Comparison of ENCODE assay signal across 8 cellular contexts in the genomic region with DNA sequence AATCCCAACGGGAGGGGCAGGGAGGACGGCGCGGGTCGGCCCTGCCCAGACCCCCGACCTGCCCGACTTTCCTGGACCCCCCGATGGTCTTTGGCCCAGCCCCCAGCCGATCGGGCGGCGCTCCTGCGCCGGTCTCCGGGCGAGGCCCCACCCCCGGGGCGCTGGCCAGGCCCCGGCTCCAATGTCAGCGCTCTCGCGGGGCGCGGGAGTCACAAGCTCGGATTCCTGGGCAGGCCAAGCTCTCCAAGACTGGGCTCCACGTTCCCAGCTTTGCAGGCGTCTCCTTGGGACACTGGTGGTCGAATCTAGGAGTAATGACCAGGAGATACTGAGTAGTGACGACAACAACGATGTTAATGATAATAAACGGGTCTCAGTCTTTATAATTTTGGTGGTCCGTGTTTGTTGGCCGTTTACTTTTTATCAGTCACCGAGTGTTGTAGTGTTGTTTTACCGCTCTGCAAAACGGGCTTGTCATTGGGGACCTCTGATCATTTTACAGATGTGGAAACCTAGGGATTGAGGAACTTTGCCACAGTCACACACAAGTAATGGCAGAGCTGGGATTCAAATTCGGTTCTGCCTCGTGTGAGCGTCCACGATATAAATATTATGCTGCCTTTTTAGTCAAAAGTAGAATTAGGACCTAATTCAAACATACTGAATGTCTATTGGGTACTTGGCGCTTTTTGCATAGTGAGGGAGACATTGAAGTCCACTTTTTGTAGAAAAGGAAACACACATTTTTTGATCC. TPM values are rescaled to one million over a fixed set of nuclear protein-coding genes. Genes with fewer than 3 reads are reported as not detected.
DNase-seq lines count a peak whose midpoint lies in the region; ATAC-seq, FAIRE-seq and TF ChIP-seq lines count a peak whose summit lies in the region.

No MANE protein-coding gene starts in this region.

- peaks cover 14 to 52% (median 27%) of the 10 kb centered on the region in 4 donors for H3K4me1 Mint-ChIP-seq in CD4-positive, alpha-beta memory T cell
- peaks cover 64% of the 10 kb centered on the region for H3K4me1 Mint-ChIP-seq in activated naive CD4-positive, alpha-beta T cell treated with anti-CD3 and anti-CD28 coated beads, Interleukin-2, amount 10 ng/mL, durations not matched to agents 7 days and 5 days
- peaks cover 27% of the 10 kb centered on the region for H3K4me1 Mint-ChIP-seq in osteocyte (ENCODE audit: unreplicated experiment)

- CTCF ChIA-PET in CD4-positive, alpha-beta memory T cell (lab: Charles Lee; ENCODE audit: partially characterized antibody), result interaction anchor here (0.8 to 1.3 kb wide), 2 partner anchors 20 to 61 kb away, joined by 3 to 5 read pairs; no protein-coding TSS in a partner anchor
- CTCF ChIA-PET in activated naive CD4-positive, alpha-beta T cell treated with anti-CD3 and anti-CD28 coated beads, Interleukin-2, amount 10 ng/mL, durations not matched to agents 7 days and 5 days (lab: Charles Lee), result interaction anchor here (0.5 to 1.3 kb wide), 2 partner anchors 19 to 21 kb away, joined by 4 to 8 read pairs; no protein-coding TSS in a partner anchor

- H3K4me1 ChIP-seq in CD4-positive, alpha-beta memory T cell (ENCODE audit: insufficient read depth, low read length), result peaks cover 25% of the 10 kb centered on the region

- H3K9me3 Mint-ChIP-seq in CD4-positive, alpha-beta memory T cell, result peaks cover 0 to 3% (median 0%) of the 10 kb centered on the region in 8 donors
- H3K9me3 Mint-ChIP-seq in activated naive CD4-positive, alpha-beta T cell treated with anti-CD3 and anti-CD28 coated beads, Interleukin-2, amount 10 ng/mL, durations not matched to agents 7 days and 5 days, result no peaks in the 10 kb centered on the region
- no peaks in the 10 kb centered on the region for H3K9me3 Mint-ChIP-seq in osteocyte (ENCODE audit: unreplicated experiment)

- ATAC-seq in GM19328 (IDR thresholded peaks at IDR 0.05; ENCODE audit: unreplicated experiment), result peak; percentile 27
- ATAC-seq in HG03442 (IDR thresholded peaks at IDR 0.05; ENCODE audit: unreplicated experiment), result peak; percentile 32

- H3K36me3 Mint-ChIP-seq in CD4-positive, alpha-beta memory T cell, result peaks cover 37 to 69% of the 10 kb centered on the region in 2 donors
- peaks cover 77% of the 10 kb centered on the region for H3K36me3 Mint-ChIP-seq in activated naive CD4-positive, alpha-beta T cell treated with anti-CD3 and anti-CD28 coated beads, Interleukin-2, amount 10 ng/mL, durations not matched to agents 7 days and 5 days
- peaks cover 31% of the 10 kb centered on the region for H3K36me3 Mint-ChIP-seq in osteocyte (ENCODE audit: unreplicated experiment)

- peak overlapping the region in 1 of 2 donors; percentile 64 for H3K4me3 ChIP-seq in CD4-positive, alpha-beta memory T cell (ENCODE audit: low read length in 2 of 2)

- H3K27ac ChIP-seq in CD4-positive, alpha-beta memory T cell (ENCODE audit: low read depth, low read length), result peak overlapping the region; percentile 78

- H3K9me3 ChIP-seq in CD4-positive, alpha-beta memory T cell (ENCODE audit: control insufficient read depth in 1 of 2, low read length in 2 of 2), result no peaks in the 10 kb centered on the region

- intact Hi-C loops in CD4-positive, alpha-beta memory T cell (cut with micrococcal nuclease), result loop anchor here (5.0 kb wide), 1 partner anchor 154 kb away; a partner anchor contains a TSS

- H3K27me3 Mint-ChIP-seq in CD4-positive, alpha-beta memory T cell, result peaks cover 0 to 2% of the 10 kb centered on the region in 2 donors
- peaks cover 5% of the 10 kb centered on the region for H3K27me3 Mint-ChIP-seq in activated naive CD4-positive, alpha-beta T cell treated with anti-CD3 and anti-CD28 coated beads, Interleukin-2, amount 10 ng/mL, durations not matched to agents 7 days and 5 days
- H3K27me3 Mint-ChIP-seq in osteocyte (ENCODE audit: unreplicated experiment), result no peaks in the 10 kb centered on the region

- H3K27ac Mint-ChIP-seq in CD4-positive, alpha-beta memory T cell, result peak overlapping the region; percentile 83 to 99 (median 96)
- peak overlapping the region; percentile 95 for H3K27ac Mint-ChIP-seq in activated naive CD4-positive, alpha-beta T cell treated with anti-CD3 and anti-CD28 coated beads, Interleukin-2, amount 10 ng/mL, durations not matched to agents 7 days and 5 days
- H3K27ac Mint-ChIP-seq in osteocyte (ENCODE audit: unreplicated experiment), result peak overlapping the region; percentile 84

- peak in 1 of 5 donors; percentile 43 for DNase-seq in CD4-positive, alpha-beta memory T cell
- DNase-seq in RCC 7860 (ENCODE audit: low spot score) (peak; percentile 64), glomerular visceral epithelial cell (ENCODE audit: extremely low spot score) (peak; percentile 78), osteocyte (ENCODE audit: extremely low spot score, unreplicated experiment) (peak; percentile 91), SKM-1 (lab: John Stamatoyannopoulos, UW; ENCODE audit: unreplicated experiment) (no peak)
- DNase-seq in activated naive CD4-positive, alpha-beta T cell treated with anti-CD3 and anti-CD28 coated beads, Interleukin-2, amount 10 ng/mL, durations not matched to agents 7 days and 5 days, result peak; percentile 69

- no peak for TF ChIP-seq CTCF in osteocyte (IDR thresholded peaks at IDR 0.05)

- no peak for FAIRE-seq in RCC 7860 (lab: Jason Lieb, UNC)

- peak overlapping the region; percentile 79 to 91 (median 86) for H3K4me3 Mint-ChIP-seq in CD4-positive, alpha-beta memory T cell
- peak overlapping the region; percentile 91 for H3K4me3 Mint-ChIP-seq in activated naive CD4-positive, alpha-beta T cell treated with anti-CD3 and anti-CD28 coated beads, Interleukin-2, amount 10 ng/mL, durations not matched to agents 7 days and 5 days
- H3K4me3 Mint-ChIP-seq in osteocyte (ENCODE audit: unreplicated experiment), result peak overlapping the region; percentile 86

- H3K27me3 ChIP-seq in CD4-positive, alpha-beta memory T cell (ENCODE audit: insufficient read depth, low read length), result no peaks in the 10 kb centered on the region

- POLR2A ChIA-PET in CD4-positive, alpha-beta memory T cell (lab: Charles Lee; ENCODE audit: partially characterized antibody), result interaction anchor here (0.6 to 2.7 kb wide), 5 partner anchors 9 to 32 kb away, joined by 3 to 13 read pairs (median 4); a partner anchor contains a TSS

- peaks cover 60% of the 10 kb centered on the region for H3K36me3 ChIP-seq in CD4-positive, alpha-beta memory T cell (ENCODE audit: insufficient read depth, low read length)

RNA-seq across cellular contexts. Expression of a gene that starts 0.6 kb away (rescaled TPM):
- 10 to 100 TPM; 88.6 to 98.4 TPM for total RNA-seq in CD4-positive, alpha-beta memory T cell
- 100 to 1,000 TPM in 1 of 2 donors, 10 to 100 TPM in 1; 77.0 to 105 TPM for polyA plus RNA-seq in CD4-positive, alpha-beta memory T cell
- total RNA-seq in osteocyte, result 81.4 and 83.1 TPM in 2 replicates

RNA-seq across cellular contexts. Expression of a gene that starts 7.9 kb away (rescaled TPM):
- 100 to 1,000 TPM; 484 to 499 TPM for total RNA-seq in CD4-positive, alpha-beta memory T cell
- polyA plus RNA-seq in CD4-positive, alpha-beta memory T cell, result 100 to 1,000 TPM in 1 of 2 donors, 10 to 100 TPM in 1; 87.5 to 151 TPM
- total RNA-seq in osteocyte, result 1,241 and 1,304 TPM in 2 replicates

RNA-seq across cellular contexts. Expression of a gene that starts 10.8 kb away (rescaled TPM):
- 10 to 100 TPM; 14.7 to 17.9 TPM for total RNA-seq in CD4-positive, alpha-beta memory T cell
- 10 to 100 TPM; 61.0 to 65.1 TPM for polyA plus RNA-seq in CD4-positive, alpha-beta memory T cell
- 24.0 and 24.6 TPM in 2 replicates for total RNA-seq in osteocyte

RNA-seq across cellular contexts. Expression of a gene that starts 12.8 kb away (rescaled TPM):
- total RNA-seq in CD4-positive, alpha-beta memory T cell, result 10 to 100 TPM; 53.8 to 59.1 TPM
- polyA plus RNA-seq in CD4-positive, alpha-beta memory T cell, result 10 to 100 TPM; 63.2 to 68.1 TPM
- total RNA-seq in osteocyte, result 55.6 and 60.3 TPM in 2 replicates

RNA-seq across cellular contexts. Expression of a gene that starts 23.1 kb away (rescaled TPM):
- total RNA-seq in CD4-positive, alpha-beta memory T cell, result not detected
- polyA plus RNA-seq in CD4-positive, alpha-beta memory T cell, result not detected
- not detected in 2 replicates for total RNA-seq in osteocyte
